ENCODE assay signal across 8 cellular contexts in the genomic region with DNA sequence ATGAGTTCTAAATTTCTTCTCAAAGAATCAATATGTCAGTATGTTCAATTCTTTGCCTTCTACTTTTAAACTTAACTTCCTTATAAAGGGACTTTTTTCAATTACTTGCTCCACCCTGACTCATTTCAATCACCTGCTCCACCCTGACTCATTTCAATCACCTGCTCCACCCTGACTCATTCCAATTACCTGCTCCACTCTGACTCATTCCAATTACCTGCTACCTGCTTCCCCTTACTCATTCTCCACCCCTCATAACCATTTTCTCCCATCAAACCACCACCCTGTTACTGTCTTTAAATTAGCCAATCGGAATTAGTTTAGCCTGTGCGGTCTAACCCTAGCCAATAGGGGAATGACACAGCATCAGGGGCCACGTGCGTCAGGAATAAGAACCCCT. TPM values are rescaled to one million over a fixed set of nuclear protein-coding genes. Genes with fewer than 3 reads are reported as not detected.
DNase-seq lines count a peak whose midpoint lies in the region; ATAC-seq and TF ChIP-seq lines count a peak whose summit lies in the region.
"Not testable (repeated sequence)": the region's sequence is repeated elsewhere in the genome, so short reads cannot be mapped to it uniquely, and the experiment has no call there.
"Had no signal": no experiment of that assay in that cellular context is flagged by ENCODE, and none has a peak within 500 bp of the region (broad histone marks: within the 10 kb centered on the region; RNA-seq: fewer than 3 reads in every experiment).

No MANE protein-coding gene starts in this region.

- H3K27me3 Mint-ChIP-seq in activated T-cell treated with anti-CD3 and anti-CD28 coated beads, Interleukin-2, amount 50 U/mL, for 72 hours (ENCODE audit: low read depth) = peaks cover 25% of the 10 kb centered on the region

- H3K4me2 ChIP-seq in HCT116 (ENCODE audit: low read length) (peak overlapping the region; percentile 51), OCI-LY3 (ENCODE audit: low read length) (peak overlapping the region; percentile 33; the same call in 1 of the 2 replicates)
- H3K4me2 ChIP-seq in mammary epithelial cell (ENCODE audit: insufficient read depth, low read depth, low read length) = not testable (repeated sequence)

- H3K9me3 ChIP-seq in HCT116 (ENCODE audit: control insufficient read depth in 1 of 2, insufficient read depth in 1 of 2, low read depth in 1 of 2, low read length in 2 of 2); OCI-LY3 (ENCODE audit: insufficient read depth, low read length); mammary epithelial cell (replicated peaks; ENCODE audit: insufficient read depth, low read length): not testable (repeated sequence)

- H2AFZ ChIP-seq in HCT116 (ENCODE audit: low read depth, low read length, poor library complexity, severe bottlenecking) = peak overlapping the region; percentile 14
- H2AFZ ChIP-seq in OCI-LY3 (ENCODE audit: low read depth, low read length); mammary epithelial cell (ENCODE audit: low read depth, low read length): not testable (repeated sequence)

- H3K4me1 Mint-ChIP-seq in activated T-cell treated with anti-CD3 and anti-CD28 coated beads, Interleukin-2, amount 50 U/mL, for 72 hours (ENCODE audit: low read depth) = peaks cover 24% of the 10 kb centered on the region

- not testable (repeated sequence) for TF ChIP-seq CTCF in HCT116 (IDR thresholded peaks at IDR 0.05 in 2 of 3, conservative IDR thresholded peaks at IDR 0.05 in 1 of 3; ENCODE audit: borderline replicate concordance in 1 of 3, insufficient read depth in 1 of 3, low read depth in 2 of 3, low read length in 2 of 3); OCI-LY3 (IDR thresholded peaks at IDR 0.05; ENCODE audit: low read depth, low read length); mammary epithelial cell (conservative IDR thresholded peaks at IDR 0.05 in 1 of 2, IDR thresholded peaks at IDR 0.05 in 1 of 2; ENCODE audit: extremely low read depth in 1 of 2, insufficient read depth in 1 of 2, low read depth in 1 of 2, low read length in 2 of 2)

- H4K20me1 ChIP-seq in HCT116 (ENCODE audit: insufficient read depth); OCI-LY3 (ENCODE audit: insufficient read depth, low read length); mammary epithelial cell (ENCODE audit: insufficient read depth, low read length): not testable (repeated sequence)

- dilution Hi-C loops in mammary epithelial cell (cut with HindIII; ENCODE audit: low sequenced_read_pairs) = not testable (repeated sequence)

- 83% methylated on average over 4 of the region's 4 CpGs for WGBS in mammary epithelial cell (ENCODE audit: low coverage, missing lambda C conversion rate)

- H3K79me2 ChIP-seq in HCT116 (ENCODE audit: insufficient read depth, low read length); OCI-LY3 (ENCODE audit: low read length); mammary epithelial cell (ENCODE audit: insufficient read depth, low read length): not testable (repeated sequence)

- H3K27ac ChIP-seq in HCT116 (ENCODE audit: low read depth, low read length); OCI-LY3 (ENCODE audit: low read length): not testable (repeated sequence)
- H3K27ac ChIP-seq in mammary epithelial cell (ENCODE audit: insufficient read depth, low read depth, low read length) = peak overlapping the region; percentile 40

- peak overlapping the region; percentile 27 to 73 for H3K4me3 Mint-ChIP-seq in activated T-cell treated with anti-CD3 and anti-CD28 coated beads, Interleukin-2, amount 50 U/mL, for 72 hours

- POLR2A ChIA-PET in HCT116 (lab: Charles Lee) = not testable (repeated sequence)

- ATAC-seq in HCT116 = 0 out of 2 replicates have a peak, but pooled peaks have one; percentile 23
- ATAC-seq in activated CD4-positive, CD25-positive, alpha-beta regulatory T cell treated with anti-CD3 and anti-CD28 coated beads, Interleukin-2, amount 50 U/mL, for 24 hours = peak; percentile 48 to 66
- ATAC-seq in activated T-cell treated with anti-CD3 and anti-CD28 coated beads, Interleukin-2, amount 50 U/mL, for 72 hours (replicated peaks in 1 of 2) = peak; percentile 91 to 94

- not testable (repeated sequence) for H3K9ac ChIP-seq in HCT116 (ENCODE audit: low read length); OCI-LY3 (ENCODE audit: low read length); mammary epithelial cell (ENCODE audit: insufficient read depth, low read length)

- not testable (repeated sequence) for BruUV-seq in HCT116 (replicated peaks; lab: Mats Ljungman, UMichigan); mammary epithelial cell (replicated peaks; lab: Mats Ljungman, UMichigan)

- intact Hi-C loops in HCT116 (cut with micrococcal nuclease) = not testable (repeated sequence)
- intact Hi-C loops in mammary epithelial cell (cut with micrococcal nuclease) = loop anchor here (5.0 kb wide), 1 partner anchor 41 kb away; a partner anchor contains a TSS

- RAD21 ChIA-PET in HCT116 (lab: Charles Lee; ENCODE audit: low non-redundant PET in 1 of 2, low total read pairs in 2 of 2, uncharacterized antibody in 2 of 2, unreplicated experiment in 2 of 2) = not testable (repeated sequence)

- DNase-seq in HCT116 (ENCODE audit: low read depth, low spot score) = peak; percentile 70
- peak; percentile 33 to 59 for DNase-seq in activated T-cell treated with anti-CD3 and anti-CD28 coated beads, Interleukin-2, amount 50 U/mL, for 72 hours
- DNase-seq in mammary epithelial cell = peak; percentile 86
- DNase-seq in kidney tubule cell (ENCODE audit: low spot score) = peak; percentile 83
- peak; percentile 11 for DNase-seq in stimulated activated CD4-positive, alpha-beta T cell treated with anti-CD3 and anti-CD28 coated beads, Interleukin-15, amount 100 ng/mL, for 24 hours

- in situ Hi-C loops in mammary epithelial cell (cut with MboI; ENCODE audit: low sequenced_read_pairs in 2 of 2) = not testable (repeated sequence)

- TF ChIP-seq RAD21 in HCT116 (IDR thresholded peaks at IDR 0.05; ENCODE audit: low read depth) = not testable (repeated sequence)

- not testable (repeated sequence) for H3K36me3 Mint-ChIP-seq in activated T-cell treated with anti-CD3 and anti-CD28 coated beads, Interleukin-2, amount 50 U/mL, for 72 hours (ENCODE audit: insufficient read depth in 2 of 2)

- H3K4me1 ChIP-seq in HCT116 (ENCODE audit: control insufficient read depth in 1 of 2, insufficient read depth in 2 of 2, low read length in 2 of 2) (peaks cover 9 to 51% of the 10 kb centered on the region in 2 experiments), OCI-LY3 (ENCODE audit: low read length) (peaks cover 21% of the 10 kb centered on the region), mammary epithelial cell (ENCODE audit: insufficient read depth, low read length) (peaks cover 34% of the 10 kb centered on the region)

- TF ChIP-seq POLR2A in HCT116 (IDR thresholded peaks at IDR 0.05; ENCODE audit: borderline replicate concordance, extremely low read depth, insufficient read depth, insufficient read length) = not testable (repeated sequence)

- H3K27ac Mint-ChIP-seq in activated T-cell treated with anti-CD3 and anti-CD28 coated beads, Interleukin-2, amount 50 U/mL, for 72 hours = not testable (repeated sequence)

- H3K9me2 ChIP-seq in HCT116 (ENCODE audit: insufficient read depth) = not testable (repeated sequence)

- H3K36me3 ChIP-seq in HCT116 (ENCODE audit: control insufficient read depth in 1 of 2, insufficient read depth in 2 of 2, low read length in 2 of 2); OCI-LY3 (replicated peaks; ENCODE audit: low read depth, low read length); mammary epithelial cell (ENCODE audit: insufficient read depth, low read length): not testable (repeated sequence)

- H3K4me3 ChIP-seq in HCT116 (replicated peaks in 1 of 2; ENCODE audit: low read depth in 1 of 2, low read length in 2 of 2); OCI-LY3 (ENCODE audit: low read length); mammary epithelial cell (replicated peaks in 1 of 3; ENCODE audit: insufficient read depth in 1 of 3, low read depth in 2 of 3, low read length in 3 of 3): not testable (repeated sequence)

- H3K27me3 ChIP-seq in HCT116 (ENCODE audit: insufficient read depth, low read length); OCI-LY3 (ENCODE audit: low read depth, low read length); mammary epithelial cell (ENCODE audit: insufficient read depth, low read length): not testable (repeated sequence)

- CTCF ChIA-PET in HCT116 (lab: Charles Lee); mammary epithelial cell (lab: Charles Lee; ENCODE audit: low non-redundant PET): not testable (repeated sequence)

- H3K9me3 Mint-ChIP-seq in activated T-cell treated with anti-CD3 and anti-CD28 coated beads, Interleukin-2, amount 50 U/mL, for 72 hours = peaks cover 0 to 10% of the 10 kb centered on the region in 2 donors

TF ChIP-seq in HCT116, 20 proteins besides CTCF, POLR2A, EP300 and RAD21 (continues in another document):
- TF ChIP-seq CEBPB (IDR thresholded peaks at IDR 0.05; ENCODE audit: low read depth) = peak; percentile 61; the same call in 1 of the 2 replicates
- TF ChIP-seq SP1 (IDR thresholded peaks at IDR 0.05; ENCODE audit: low read depth) = peak; percentile 83
- TF ChIP-seq POLR2AphosphoS5 (IDR thresholded peaks at IDR 0.05; ENCODE audit: low read depth, low read length) = peak; percentile 33; the same call in 1 of the 2 replicates
- peak; percentile 55; the same call in 1 of the 2 replicates for TF ChIP-seq SIN3A (IDR thresholded peaks at IDR 0.05; ENCODE audit: low read depth)
- TF ChIP-seq SRF (IDR thresholded peaks at IDR 0.05; ENCODE audit: low read depth) = peak; percentile 81; the same call in 1 of the 2 replicates
- TF ChIP-seq JUND (IDR thresholded peaks at IDR 0.05) = peak; percentile 95
- TF ChIP-seq, protein P1, sequence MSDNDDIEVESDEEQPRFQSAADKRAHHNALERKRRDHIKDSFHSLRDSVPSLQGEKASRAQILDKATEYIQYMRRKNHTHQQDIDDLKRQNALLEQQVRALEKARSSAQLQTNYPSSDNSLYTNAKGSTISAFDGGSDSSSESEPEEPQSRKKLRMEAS (IDR thresholded peaks at IDR 0.05) = peak; percentile 58
- TF ChIP-seq FOSL1 (IDR thresholded peaks at IDR 0.05; ENCODE audit: low read depth) = peak; percentile 95

RNA-seq across cellular contexts. Expression of a gene that starts 40.3 kb away (rescaled TPM):
- total RNA-seq in HCT116 (2021; ENCODE audit: unreplicated experiment) (3.8 TPM), mammary epithelial cell (10 to 100 TPM; 17.3 to 30.6 TPM)
- polyA plus RNA-seq in HCT116 (2012) = 1.6 and 1.7 TPM in 2 replicates
- total RNA-seq in activated T-cell treated with anti-CD3 and anti-CD28 coated beads, Interleukin-2, amount 50 U/mL, for 72 hours = 1 to 10 TPM; 2.7 to 4.8 TPM
- polyA plus RNA-seq in mammary epithelial cell = 3.7 TPM
- polyA minus RNA-seq in mammary epithelial cell = 7.7 TPM
- total RNA-seq: CD8-positive, alpha-beta T cell had no signal

RNA-seq across cellular contexts. Expression of a gene that starts 53.8 kb away (rescaled TPM):
- 2.1 TPM for total RNA-seq in HCT116 (2021; ENCODE audit: unreplicated experiment)
- polyA plus RNA-seq in HCT116 (2012) = 0.92 and 1.4 TPM in 2 replicates
- total RNA-seq in activated T-cell treated with anti-CD3 and anti-CD28 coated beads, Interleukin-2, amount 50 U/mL, for 72 hours = 1 to 10 TPM; 3.0 to 4.4 TPM
- total RNA-seq in mammary epithelial cell = 10 to 100 TPM in 1 of 2 donors, 1 to 10 TPM in 1; 4.3 to 13.0 TPM
- polyA plus RNA-seq in mammary epithelial cell = 2.6 TPM
- polyA minus RNA-seq in mammary epithelial cell = 1.0 TPM

Comparison
In these comparisons a context has a peak if more than half of its experiments do, and no peak if none do; other contexts are left out.
1. ATAC-seq: peak in every context shown above with its lines; median percentile 92 in activated T-cell treated with anti-CD3 and anti-CD28 coated beads, Interleukin-2, amount 50 U/mL, for 72 hours; 57 in activated CD4-positive, CD25-positive, alpha-beta regulatory T cell treated with anti-CD3 and anti-CD28 coated beads, Interleukin-2, amount 50 U/mL, for 24 hours; 23 in HCT116.
2. DNase-seq: peak in every context shown above with its lines; median percentile 86 in mammary epithelial cell; 83 in kidney tubule cell; 70 in HCT116; 46 in activated T-cell treated with anti-CD3 and anti-CD28 coated beads, Interleukin-2, amount 50 U/mL, for 72 hours; 11 in stimulated activated CD4-positive, alpha-beta T cell treated with anti-CD3 and anti-CD28 coated beads, Interleukin-15, amount 100 ng/mL, for 24 hours.